In genomic region chr16:7369181-7369580, GRCh38 we compare ENCODE assay signal across 21 cellular contexts. TPM values are rescaled to one million over a fixed set of nuclear protein-coding genes. Genes with fewer than 3 reads are reported as not detected.
DNase-seq lines count a peak whose midpoint lies in the region; ATAC-seq lines count a peak whose summit lies in the region.
"Had no signal": no experiment of that assay in that cellular context is flagged by ENCODE, and none has a peak within 500 bp of the region (broad histone marks: within the 10 kb centered on the region; RNA-seq: fewer than 3 reads in every experiment).

No MANE protein-coding gene starts in this region.

- DNase-seq in NCI-H1694 (lab: John Stamatoyannopoulos, UW) (peak; percentile 20), NCI-H82 treated with DMSO at 0.1 percent for 48 hours (lab: John Stamatoyannopoulos, UW; ENCODE audit: unreplicated experiment) (peak; percentile 72), cerebellum (ENCODE audit: low spot score) (peak; percentile 50), occipital lobe (lab: John Stamatoyannopoulos, UW) (no peak)
- DNase-seq: 8988T; ACHN; AML-193; BE2C; CD4-positive, alpha-beta T cell; CD8-positive, alpha-beta memory T cell; DMS 273 treated with DMSO at 0.1 percent for 48 hours; DMS79; EL; GF-D8; GM23248; H7; HCEC 1CT had no signal

- ATAC-seq in GM21737 (IDR thresholded peaks at IDR 0.05; ENCODE audit: unreplicated experiment) (no peak), HG03045 (IDR thresholded peaks at IDR 0.05; ENCODE audit: unreplicated experiment) (no peak), GM18519 (IDR thresholded peaks at IDR 0.05; ENCODE audit: low FRiP score, unreplicated experiment) (no peak)
- ATAC-seq: A549 had no signal

RNA-seq across cellular contexts. Expression of gene RBFOX1, which starts 36.5 kb away (rescaled TPM):
- total RNA-seq in cerebellum (27.6 TPM), occipital lobe (78.0 TPM)
- total RNA-seq: CD4-positive, alpha-beta T cell; CD8-positive, alpha-beta memory T cell; GM23248 had no signal
